ENCODE assay signal across 8 cellular contexts in the genomic region with DNA sequence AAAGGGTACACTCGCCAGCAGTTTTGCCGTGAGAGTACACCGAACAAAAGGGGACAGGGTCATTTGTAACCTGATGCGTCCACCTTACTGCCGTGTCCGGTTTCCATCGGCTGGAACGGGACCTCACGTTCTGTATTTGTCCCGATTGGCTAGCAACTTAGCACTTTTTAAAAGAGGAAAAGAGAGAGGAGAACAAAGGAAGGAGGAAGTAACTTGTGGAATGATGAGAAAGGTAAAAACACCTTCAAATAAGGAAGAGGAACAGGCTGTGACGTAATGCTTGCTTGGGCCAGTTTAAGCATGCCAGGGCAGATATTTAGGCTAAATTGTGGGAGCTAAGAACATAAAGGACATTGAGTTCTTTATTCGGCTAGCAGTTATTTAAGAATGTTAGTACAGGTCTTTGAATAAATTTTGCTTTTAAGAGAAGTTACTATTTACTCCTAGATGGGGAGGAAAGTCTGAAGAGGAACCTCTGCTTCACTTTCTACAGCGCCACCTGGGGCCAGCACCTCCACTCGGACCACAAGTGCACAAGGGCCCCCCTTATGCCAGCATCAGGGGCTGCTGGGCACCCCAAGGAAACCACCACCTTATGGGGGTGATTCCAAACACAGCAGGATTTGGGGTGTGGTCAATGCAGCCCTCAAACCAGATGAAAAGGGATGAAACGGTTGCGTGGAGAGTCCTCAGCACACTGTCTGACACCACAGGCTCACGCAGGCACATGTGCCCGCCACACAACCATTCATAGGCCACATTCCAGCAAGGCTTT. TPM values are rescaled to one million over a fixed set of nuclear protein-coding genes. Genes with fewer than 3 reads are reported as not detected.
A peak's percentile ranks its signal among the peaks of the same experiment; 100 is the strongest.
DNase-seq lines count a peak whose midpoint lies in the region; ATAC-seq and TF ChIP-seq lines count a peak whose summit lies in the region.

No MANE protein-coding gene starts in this region.

- no peaks in the 10 kb centered on the region for H3K9me3 Mint-ChIP-seq in endodermal cell

- intact Hi-C loops in heart left ventricle (cut with DNase I) (loop anchor here in 4 of 10 donors (2.0 to 5.0 kb wide), 3 partner anchors 80 to 95 kb away; partner anchors contain the start of gene SCO2 (in 2 of the 4)), Right ventricle myocardium inferior (cut with DNase I) (loop anchor here (2.0 to 5.0 kb wide), 4 partner anchors 45 to 95 kb away; partner anchors contain the start of genes SCO2 and SHANK3)

- ATAC-seq in heart left ventricle, result no peak
- no peak for ATAC-seq in Right ventricle myocardium inferior
- no peak for ATAC-seq in HG03196 (IDR thresholded peaks at IDR 0.05; ENCODE audit: unreplicated experiment)
- no peak for ATAC-seq in HG03354 (IDR thresholded peaks at IDR 0.05; ENCODE audit: poor library complexity, severe bottlenecking, unreplicated experiment)

- H3K27me3 Mint-ChIP-seq in endodermal cell (ENCODE audit: insufficient read depth), result peaks cover 22% of the 10 kb centered on the region

- H3K27ac Mint-ChIP-seq in endodermal cell, result no peak overlapping the region

- H3K9me3 ChIP-seq in heart left ventricle, result no peaks in the 10 kb centered on the region
- H3K9me3 ChIP-seq in SJCRH30 (replicated peaks), result no peaks in the 10 kb centered on the region
- H3K9me3 ChIP-seq in endodermal cell (ENCODE audit: control insufficient read depth, low read length), result no peaks in the 10 kb centered on the region

- TF ChIP-seq CTCF in heart left ventricle (IDR thresholded peaks at IDR 0.05) (peak in 3 of 12 donors; percentile 5 to 15 (median 12)), endodermal cell (conservative IDR thresholded peaks at IDR 0.05) (peak; percentile 59)

- no peak overlapping the region for H3K4me3 Mint-ChIP-seq in endodermal cell

- DNase-seq in heart left ventricle, result peak in 1 of 5 donors; percentile 16
- DNase-seq in Right ventricle myocardium inferior (ENCODE audit: missing footprints), result no peak
- no peak for DNase-seq in SJCRH30
- peak; percentile 59 for DNase-seq in endodermal cell
- DNase-seq in EL, result no peak

- peaks cover 7% of the 10 kb centered on the region for H3K4me1 Mint-ChIP-seq in endodermal cell

- H3K4me1 ChIP-seq in heart left ventricle (peaks cover 0 to 46% (median 26%) of the 10 kb centered on the region in 12 donors), SJCRH30 (peaks cover 4% of the 10 kb centered on the region; the same call in 1 of the 2 replicates), endodermal cell (ENCODE audit: control insufficient read depth, insufficient read depth, low read length) (peaks cover 2% of the 10 kb centered on the region)

- peak overlapping the region in 2 of 12 donors; percentile 46 to 48 for H3K4me3 ChIP-seq in heart left ventricle
- peak overlapping the region; percentile 18 for H3K4me3 ChIP-seq in SJCRH30
- H3K4me3 ChIP-seq in endodermal cell (ENCODE audit: low read length), result no peak overlapping the region
- H3K4me3 ChIP-seq in skin epidermis, result peak overlapping the region in 5 of 7 experiments; percentile 11 to 35 (median 21)

- peak overlapping the region in 7 of 12 donors; percentile 4 to 87 (median 52) for H3K27ac ChIP-seq in heart left ventricle
- no peak overlapping the region for H3K27ac ChIP-seq in SJCRH30
- H3K27ac ChIP-seq in endodermal cell (ENCODE audit: low read depth, low read length), result no peak overlapping the region
- peak overlapping the region in 19 of 21 experiments; percentile 41 to 93 (median 70) for H3K27ac ChIP-seq in skin epidermis

- H3K27me3 ChIP-seq in heart left ventricle (no peaks in the 10 kb centered on the region), SJCRH30 (no peaks in the 10 kb centered on the region), endodermal cell (ENCODE audit: control insufficient read depth, insufficient read depth, low read length, poor library complexity, severe bottlenecking) (peaks cover 25% of the 10 kb centered on the region)

- H3K36me3 ChIP-seq in heart left ventricle, result peaks cover 0 to 15% (median 0%) of the 10 kb centered on the region in 9 donors
- H3K36me3 ChIP-seq in SJCRH30, result no peaks in the 10 kb centered on the region
- H3K36me3 ChIP-seq in endodermal cell (ENCODE audit: control insufficient read depth, insufficient read depth, low read length), result no peaks in the 10 kb centered on the region

- H3K9ac ChIP-seq in endodermal cell (ENCODE audit: extremely low read depth, low read length, poor library complexity, severe bottlenecking), result no peak overlapping the region

- no peak for TF ChIP-seq POLR2A in heart left ventricle (IDR thresholded peaks at IDR 0.05)

- no peaks in the 10 kb centered on the region for H3K36me3 Mint-ChIP-seq in endodermal cell (ENCODE audit: low read depth)

- WGBS in heart left ventricle, 4 donors, result 37 to 48% (median 40%) methylated on average over 15 to 18 of the region's 18 CpGs
- 58 to 73% methylated on average over 16 to 18 of the region's 18 CpGs for WGBS in endodermal cell (ENCODE audit: insufficient coverage in 1 of 2, insufficient read length in 1 of 2), 2 experiments

RNA-seq across cellular contexts. Expression of gene ARSA, which starts 5.8 kb away (rescaled TPM):
- total RNA-seq in heart left ventricle (10 to 100 TPM; 19.1 to 40.5 (median 27.2) TPM), Right ventricle myocardium inferior (21.3 TPM), endodermal cell (10 to 100 TPM; 28.6 to 30.6 TPM)
- polyA plus RNA-seq in heart left ventricle, result 10 to 100 TPM; 16.7 to 25.0 TPM
- 1.8 TPM in 2 replicates for total RNA-seq in SJCRH30 (2014; rRNA removed; shearing (Covaris generic))
- polyA plus RNA-seq in endodermal cell (2013, experiment 1 of 2), result 26.8 TPM
- 23.1 TPM for polyA plus RNA-seq in endodermal cell (2013, experiment 2 of 2)

RNA-seq across cellular contexts. Expression of gene MAPK8IP2, which starts 21.5 kb away (rescaled TPM):
- total RNA-seq in heart left ventricle, result under 1 TPM; 0.09 to 0.79 (median 0.25) TPM
- polyA plus RNA-seq in heart left ventricle, result under 1 TPM; 0.23 to 0.35 TPM
- total RNA-seq in Right ventricle myocardium inferior, result 0.57 TPM
- total RNA-seq in SJCRH30 (2014; rRNA removed; shearing (Covaris generic)), result 0.48 and 0.99 TPM in 2 replicates
- total RNA-seq in endodermal cell, result 1 to 10 TPM; 1.2 to 1.4 TPM
- 8.8 TPM for polyA plus RNA-seq in endodermal cell (2013, experiment 1 of 2)
- 7.0 TPM for polyA plus RNA-seq in endodermal cell (2013, experiment 2 of 2)

RNA-seq across cellular contexts. Expression of gene CHKB, which starts 39.5 kb away (rescaled TPM):
- total RNA-seq in heart left ventricle (10 to 100 TPM; 23.3 to 54.6 (median 35.6) TPM), Right ventricle myocardium inferior (37.8 TPM), endodermal cell (100 to 1,000 TPM; 108 TPM)
- 10 to 100 TPM; 16.7 to 77.1 TPM for polyA plus RNA-seq in heart left ventricle
- 19.9 and 27.7 TPM in 2 replicates for total RNA-seq in SJCRH30 (2014; rRNA removed; shearing (Covaris generic))
- 78.8 TPM for polyA plus RNA-seq in endodermal cell (2013, experiment 1 of 2)
- 76.5 TPM for polyA plus RNA-seq in endodermal cell (2013, experiment 2 of 2)

RNA-seq across cellular contexts. Expression of gene CPT1B, which starts 43.9 kb away (rescaled TPM):
- 100 to 1,000 TPM; 115 to 467 (median 306) TPM for total RNA-seq in heart left ventricle
- 100 to 1,000 TPM in 1 of 2 donors, 10 to 100 TPM in 1; 51.4 to 267 TPM for polyA plus RNA-seq in heart left ventricle
- total RNA-seq in Right ventricle myocardium inferior, result 370 TPM
- 12.6 and 17.1 TPM in 2 replicates for total RNA-seq in SJCRH30 (2014; rRNA removed; shearing (Covaris generic))
- 100 to 1,000 TPM in 1 of 2 donors, 10 to 100 TPM in 1; 83.5 to 105 TPM for total RNA-seq in endodermal cell
- 58.2 TPM for polyA plus RNA-seq in endodermal cell (2013, experiment 1 of 2)
- 46.6 TPM for polyA plus RNA-seq in endodermal cell (2013, experiment 2 of 2)

RNA-seq across cellular contexts. Expression of gene SHANK3, which starts 50.5 kb away (rescaled TPM):
- total RNA-seq in heart left ventricle, result 10 to 100 TPM; 11.3 to 36.0 (median 21.9) TPM
- 10 to 100 TPM; 14.9 to 23.2 TPM for polyA plus RNA-seq in heart left ventricle
- 22.2 TPM for total RNA-seq in Right ventricle myocardium inferior
- 0.08 and 0.12 TPM in 2 replicates for total RNA-seq in SJCRH30 (2014; rRNA removed; shearing (Covaris generic))
- 10 to 100 TPM in 1 of 2 donors, 1 to 10 TPM in 1; 9.4 to 11.1 TPM for total RNA-seq in endodermal cell
- 9.9 TPM for polyA plus RNA-seq in endodermal cell (2013, experiment 1 of 2)
- 9.9 TPM for polyA plus RNA-seq in endodermal cell (2013, experiment 2 of 2)

Comparison
In these comparisons a context has a peak if more than half of its experiments do, and no peak if none do; other contexts are left out.
1. H3K27ac ChIP-seq: peak in heart left ventricle (7 of 12) and skin epidermis (19 of 21); none in SJCRH30 (single experiment) and endodermal cell (single experiment).